In genomic region chr2:109350526-109350925, GRCh38 we compare ENCODE assay signal across 12 cellular contexts.
DNase-seq lines count a peak whose midpoint lies in the region; ATAC-seq, FAIRE-seq and TF ChIP-seq lines count a peak whose summit lies in the region.
"Had no signal": no experiment of that assay in that cellular context is flagged by ENCODE, and none has a peak within 500 bp of the region (broad histone marks: within the 10 kb centered on the region; RNA-seq: fewer than 3 reads in every experiment).

No MANE protein-coding gene starts in this region.

- H3K27ac ChIP-seq in left ventricle myocardium inferior (replicated peaks) (peak overlapping the region; percentile 50), SK-N-SH (ENCODE audit: low read depth in 2 of 2, low read length in 1 of 2) (peak overlapping the region; percentile 47 to 54; a peak in 3 of 4 replicates), keratinocyte (ENCODE audit: control insufficient read depth, insufficient read depth, low read length) (no peak overlapping the region), tibial artery (peak overlapping the region; percentile 49 to 51), mesendoderm (ENCODE audit: low read depth, low read length) (no peak overlapping the region)

- H3K56ac ChIP-seq in mesendoderm (ENCODE audit: low read length) = no peak overlapping the region

- H3K9ac ChIP-seq in SK-N-SH = no peak overlapping the region
- no peak overlapping the region for H3K9ac ChIP-seq in keratinocyte (ENCODE audit: control insufficient read depth, extremely low read depth, insufficient read depth, low read length)
- no peak overlapping the region for H3K9ac ChIP-seq in mesendoderm (ENCODE audit: low read length)

- ATAC-seq in Right ventricle myocardium superior (ENCODE audit: poor library complexity) (no peak), HG02973 (IDR thresholded peaks at IDR 0.05; ENCODE audit: unreplicated experiment) (no peak)

- H2BK15ac ChIP-seq in mesendoderm (replicated peaks; ENCODE audit: low read depth) = no peak overlapping the region

- intact Hi-C loops in left ventricle myocardium inferior (cut with micrococcal nuclease) = no loop called here
- intact Hi-C loops in Right ventricle myocardium superior (cut with DNase I) = no loop called here
- intact Hi-C loops in tibial artery (cut with DNase I; ENCODE audit: low total_unique reads) = no loop called here

- H3F3A ChIP-seq in SK-N-SH (replicated peaks; ENCODE audit: insufficient read depth) = peaks cover 16% of the 10 kb centered on the region

- H3K18ac ChIP-seq in mesendoderm (ENCODE audit: low read length) = no peak overlapping the region

- H3K9me3 ChIP-seq in left ventricle myocardium inferior (replicated peaks) (no peaks in the 10 kb centered on the region), SK-N-SH (no peaks in the 10 kb centered on the region), keratinocyte (ENCODE audit: control insufficient read depth, low read depth, low read length) (no peaks in the 10 kb centered on the region), tibial artery (no peaks in the 10 kb centered on the region)

- H3K23ac ChIP-seq in mesendoderm (ENCODE audit: low read length) = no peak overlapping the region

- no peak overlapping the region for H4K5ac ChIP-seq in mesendoderm (ENCODE audit: low read length)

- H2BK5ac ChIP-seq in mesendoderm (ENCODE audit: low read length) = no peak overlapping the region

- dilution Hi-C loops in keratinocyte (cut with MboI; ENCODE audit: extremely low pct_ligation_motif_present, low sequenced_read_pairs) = no loop called here

- TF ChIP-seq RAD21 in SK-N-SH (IDR thresholded peaks at IDR 0.05; ENCODE audit: low read length) = no peak

- no peak overlapping the region for H4K8ac ChIP-seq in mesendoderm (ENCODE audit: low read depth, low read length)

- no peak overlapping the region for H2AK5ac ChIP-seq in mesendoderm (ENCODE audit: low read length)

- CTCF ChIA-PET in SK-N-SH (lab: Yijun Ruan, JAX) = no interaction called here

- no peak overlapping the region for H3K4ac ChIP-seq in mesendoderm (ENCODE audit: low read depth, low read length)

- H3K4me1 ChIP-seq in left ventricle myocardium inferior (peaks cover 49% of the 10 kb centered on the region), SK-N-SH (ENCODE audit: control insufficient read depth in 1 of 2, insufficient read depth in 2 of 2, low read depth in 1 of 2, low read length in 1 of 2) (peaks cover 27 to 28% of the 10 kb centered on the region in 2 experiments), keratinocyte (ENCODE audit: control insufficient read depth, extremely low read depth, insufficient read depth, low read length) (peaks cover 14% of the 10 kb centered on the region), tibial artery (peaks cover 0 to 45% (median 32%) of the 10 kb centered on the region in 4 donors), mesendoderm (ENCODE audit: control insufficient read depth, low read depth, low read length) (no peaks in the 10 kb centered on the region)

- TF ChIP-seq CTCF in left ventricle myocardium inferior (IDR thresholded peaks at IDR 0.05; ENCODE audit: borderline replicate concordance) (no peak), SK-N-SH (IDR thresholded peaks at IDR 0.05) (no peak), keratinocyte (optimal IDR thresholded peaks at IDR 0.05 in 1 of 3, IDR thresholded peaks at IDR 0.05 in 1 of 3, conservative IDR thresholded peaks at IDR 0.05 in 1 of 3; ENCODE audit: extremely low read depth in 1 of 3, insufficient read depth in 2 of 3, low read length in 3 of 3) (no peak), tibial artery (IDR thresholded peaks at IDR 0.05) (no peak)

- H2AFZ ChIP-seq in SK-N-SH (ENCODE audit: low read depth) (no peak overlapping the region), keratinocyte (ENCODE audit: control insufficient read depth, low read length) (no peak overlapping the region)

- POLR2A ChIA-PET in SK-N-SH (lab: Yijun Ruan, JAX) = no interaction called here

- no peaks in the 10 kb centered on the region for H3K9me1 ChIP-seq in keratinocyte (ENCODE audit: control insufficient read depth, extremely low read depth, insufficient read depth, low read length)

- H3K4me3 ChIP-seq in left ventricle myocardium inferior (no peak overlapping the region), SK-N-SH (ENCODE audit: low read depth in 2 of 2, low read length in 1 of 2) (no peak overlapping the region), keratinocyte (ENCODE audit: control insufficient read depth in 2 of 3, extremely low read depth in 1 of 3, insufficient read depth in 2 of 3, low read depth in 1 of 3, low read length in 3 of 3) (no peak overlapping the region), tibial artery (no peak overlapping the region), mesendoderm (ENCODE audit: low read length) (no peak overlapping the region)

- FAIRE-seq in keratinocyte (lab: Jason Lieb, UNC) = no peak

- TF ChIP-seq EP300 in SK-N-SH (IDR thresholded peaks at IDR 0.05; ENCODE audit: borderline replicate concordance in 1 of 2, low read depth in 1 of 2, low read length in 1 of 2) = no peak

- no peaks in the 10 kb centered on the region for H3K79me1 ChIP-seq in mesendoderm (ENCODE audit: low read length)

- DNase-seq in left ventricle myocardium inferior (no peak), Right ventricle myocardium superior (no peak), SK-N-SH (no peak), keratinocyte (ENCODE audit: low read depth, low spot score) (no peak), tibial artery (no peak), mesendoderm (no peak)
- DNase-seq in activated effector memory CD4-positive, alpha-beta T cell treated with Interleukin-2 at 50 U/mL for 16 hours = no peak
- DNase-seq: activated CD4-positive, alpha-beta T cell treated with anti-CD3 and anti-CD28 coated beads for 4 hours; central memory CD4-positive, alpha-beta T cell; NCI-H2227 treated with DMSO at 0.1 percent for 48 hours; T-helper 1 cell had no signal

- 85% methylated on average over 8 of the region's 8 CpGs for WGBS in SK-N-SH (ENCODE audit: low lambda C conversion rate)
- no CpG with 5 or more reads among the region's 8 CpGs for WGBS in mesendoderm (ENCODE audit: extremely low coverage, insufficient coverage, low lambda C conversion rate)

- no peaks in the 10 kb centered on the region for H3K27me3 ChIP-seq in left ventricle myocardium inferior (ENCODE audit: low read depth)
- H3K27me3 ChIP-seq in SK-N-SH (ENCODE audit: insufficient read depth) = no peaks in the 10 kb centered on the region
- H3K27me3 ChIP-seq in keratinocyte (ENCODE audit: control insufficient read depth, extremely low read depth, insufficient read depth, low read length) = peaks cover 34% of the 10 kb centered on the region
- no peaks in the 10 kb centered on the region for H3K27me3 ChIP-seq in tibial artery
- no peaks in the 10 kb centered on the region for H3K27me3 ChIP-seq in mesendoderm (ENCODE audit: insufficient read depth, low read length, poor library complexity)

- no peaks in the 10 kb centered on the region for H3K36me3 ChIP-seq in left ventricle myocardium inferior
- H3K36me3 ChIP-seq in SK-N-SH (replicated peaks in 1 of 2; ENCODE audit: control insufficient read depth in 1 of 2, insufficient read depth in 2 of 2, low read length in 1 of 2) = no peaks in the 10 kb centered on the region
- H3K36me3 ChIP-seq in keratinocyte (ENCODE audit: control insufficient read depth in 2 of 2, extremely low read depth in 1 of 2, insufficient read depth in 2 of 2, low read length in 2 of 2) = no peaks in the 10 kb centered on the region
- no peaks in the 10 kb centered on the region for H3K36me3 ChIP-seq in tibial artery
- H3K36me3 ChIP-seq in mesendoderm (ENCODE audit: control insufficient read depth, insufficient read depth, low read length) = no peaks in the 10 kb centered on the region

- H2BK120ac ChIP-seq in mesendoderm (ENCODE audit: low read depth, low read length) = no peak overlapping the region

- no peaks in the 10 kb centered on the region for H3K9me2 ChIP-seq in SK-N-SH

- H3K4me2 ChIP-seq in SK-N-SH (peak overlapping the region; percentile 29; the same call in 1 of the 2 replicates), keratinocyte (ENCODE audit: control insufficient read depth, extremely low read depth, insufficient read depth, low read depth, low read length) (peak overlapping the region; percentile 23), mesendoderm (ENCODE audit: low read length) (no peak overlapping the region)

- H4K20me1 ChIP-seq in SK-N-SH (ENCODE audit: insufficient read depth) = no peaks in the 10 kb centered on the region
- H4K20me1 ChIP-seq in keratinocyte (ENCODE audit: control insufficient read depth, extremely low read depth, insufficient read depth, low read length) = no peaks in the 10 kb centered on the region

- H3K79me2 ChIP-seq in SK-N-SH (ENCODE audit: insufficient read depth) = no peaks in the 10 kb centered on the region
- H3K79me2 ChIP-seq in keratinocyte (ENCODE audit: control insufficient read depth, insufficient read depth, low read length) = no peaks in the 10 kb centered on the region
- no peaks in the 10 kb centered on the region for H3K79me2 ChIP-seq in mesendoderm (ENCODE audit: control insufficient read depth, insufficient read depth, low read length)

TF ChIP-seq in SK-N-SH, 30 proteins besides CTCF, POLR2A, EP300 and RAD21 (continues in another document):
- TF ChIP-seq RXRA (IDR thresholded peaks at IDR 0.05; ENCODE audit: borderline replicate concordance, low read depth) (no peak), NFIC (IDR thresholded peaks at IDR 0.05; ENCODE audit: borderline replicate concordance) (no peak), GATA2 (CRISPR knock-in tag; IDR thresholded peaks at IDR 0.05) (no peak), CHD2 (IDR thresholded peaks at IDR 0.05; ENCODE audit: low read length, partially characterized antibody) (no peak), RCOR1 (IDR thresholded peaks at IDR 0.05; ENCODE audit: low read length) (no peak)
- TF ChIP-seq, protein P1, sequence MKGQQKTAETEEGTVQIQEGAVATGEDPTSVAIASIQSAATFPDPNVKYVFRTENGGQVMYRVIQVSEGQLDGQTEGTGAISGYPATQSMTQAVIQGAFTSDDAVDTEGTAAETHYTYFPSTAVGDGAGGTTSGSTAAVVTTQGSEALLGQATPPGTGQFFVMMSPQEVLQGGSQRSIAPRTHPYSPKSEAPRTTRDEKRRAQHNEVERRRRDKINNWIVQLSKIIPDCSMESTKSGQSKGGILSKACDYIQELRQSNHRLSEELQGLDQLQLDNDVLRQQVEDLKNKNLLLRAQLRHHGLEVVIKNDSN (IDR thresholded peaks at IDR 0.05; ENCODE audit: borderline replicate concordance, low read depth) = no peak
- TF ChIP-seq, protein P2, sequence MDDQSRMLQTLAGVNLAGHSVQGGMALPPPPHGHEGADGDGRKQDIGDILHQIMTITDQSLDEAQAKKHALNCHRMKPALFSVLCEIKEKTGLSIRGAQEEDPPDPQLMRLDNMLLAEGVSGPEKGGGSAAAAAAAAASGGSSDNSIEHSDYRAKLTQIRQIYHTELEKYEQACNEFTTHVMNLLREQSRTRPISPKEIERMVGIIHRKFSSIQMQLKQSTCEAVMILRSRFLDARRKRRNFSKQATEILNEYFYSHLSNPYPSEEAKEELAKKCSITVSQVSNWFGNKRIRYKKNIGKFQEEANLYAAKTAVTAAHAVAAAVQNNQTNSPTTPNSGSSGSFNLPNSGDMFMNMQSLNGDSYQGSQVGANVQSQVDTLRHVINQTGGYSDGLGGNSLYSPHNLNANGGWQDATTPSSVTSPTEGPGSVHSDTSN (IDR thresholded peaks at IDR 0.05) = no peak

Comparison
In these comparisons a context has a peak if more than half of its experiments do, and no peak if none do; other contexts are left out.
1. H3K27ac ChIP-seq: peak in left ventricle myocardium inferior (single experiment), SK-N-SH (2 of 2) and tibial artery (2 of 2); none in keratinocyte (single experiment) and mesendoderm (single experiment).